In genomic region chr1:234535208-234535607, GRCh38 we compare ENCODE assay signal across 11 cellular contexts. TPM values are rescaled to one million over a fixed set of nuclear protein-coding genes. Genes with fewer than 3 reads are reported as not detected.
DNase-seq lines count a peak whose midpoint lies in the region; ATAC-seq and TF ChIP-seq lines count a peak whose summit lies in the region.
"Had no signal": no experiment of that assay in that cellular context is flagged by ENCODE, and none has a peak within 500 bp of the region (broad histone marks: within the 10 kb centered on the region; RNA-seq: fewer than 3 reads in every experiment).

No MANE protein-coding gene starts in this region.

- no peak overlapping the region for H3K9ac ChIP-seq in neural progenitor cell

- peak overlapping the region; percentile 98 for H3K27ac ChIP-seq in VCaP
- H3K27ac ChIP-seq in dorsolateral prefrontal cortex, result peak overlapping the region; percentile 81 to 99 (median 95)
- no peak overlapping the region for H3K27ac ChIP-seq in neural progenitor cell
- peak overlapping the region; percentile 98 to 99 for H3K27ac ChIP-seq in tibial artery

- peaks cover 92% of the 10 kb centered on the region for H3K4me1 Mint-ChIP-seq in neural progenitor cell

- H3K4me1 ChIP-seq in neural progenitor cell, result peaks cover 40% of the 10 kb centered on the region
- peaks cover 16 to 99% (median 88%) of the 10 kb centered on the region in 4 donors for H3K4me1 ChIP-seq in tibial artery

- intact Hi-C loops in dorsolateral prefrontal cortex (cut with DNase I), result loop anchor here in 1 of 2 donors (1.0 kb wide), 1 partner anchor 36 kb away; no protein-coding TSS in a partner anchor
- intact Hi-C loops in tibial artery (cut with DNase I; ENCODE audit: low total_unique reads), result loop anchor here (5.0 to 10.0 kb wide), 2 partner anchors 33 to 450 kb away; no protein-coding TSS in a partner anchor

- H3K9me3 ChIP-seq in neural progenitor cell (ENCODE audit: low read depth), result no peaks in the 10 kb centered on the region
- H3K9me3 ChIP-seq in tibial artery, result no peaks in the 10 kb centered on the region

- peak overlapping the region; percentile 80 for H3K27ac Mint-ChIP-seq in neural progenitor cell
- H3K27ac Mint-ChIP-seq: activated naive CD8-positive, alpha-beta T cell treated with anti-CD3 and anti-CD28 coated beads for 36 hours; stimulated activated memory B cell treated with anti-CD40 and anti-IgM and Interleukin-4, amounts not matched to agents 10 μg/mL and 1 μg/mL and 100 μg/mL, for 72 hours had no signal

- no peaks in the 10 kb centered on the region for H3K79me2 ChIP-seq in neural progenitor cell (ENCODE audit: low read depth)

- H3F3A ChIP-seq in neural progenitor cell (ENCODE audit: low read depth), result peaks cover 24% of the 10 kb centered on the region

- H2AFZ ChIP-seq in neural progenitor cell (replicated peaks), result no peak overlapping the region

- ATAC-seq in GM18511 (IDR thresholded peaks at IDR 0.05; ENCODE audit: unreplicated experiment), result no peak
- ATAC-seq: stimulated activated memory B cell treated with anti-CD40 and anti-IgM and Interleukin-4, amounts not matched to agents 10 μg/mL and 1 μg/mL and 100 μg/mL, for 72 hours had no signal

- H3K36me3 ChIP-seq in neural progenitor cell (no peaks in the 10 kb centered on the region), tibial artery (no peaks in the 10 kb centered on the region)

- TF ChIP-seq CTCF in VCaP (conservative IDR thresholded peaks at IDR 0.05) (no peak), dorsolateral prefrontal cortex (IDR thresholded peaks at IDR 0.05 in 54 of 56, conservative IDR thresholded peaks at IDR 0.05 in 2 of 56; ENCODE audit: low read depth in 1 of 56, partially characterized antibody in 56 of 56) (no peak), neural progenitor cell (IDR thresholded peaks at IDR 0.05) (no peak), tibial artery (IDR thresholded peaks at IDR 0.05) (no peak)

- H3K4me3 ChIP-seq in dorsolateral prefrontal cortex (no peak overlapping the region), neural progenitor cell (no peak overlapping the region), tibial artery (no peak overlapping the region)

- H3K4me2 ChIP-seq in neural progenitor cell, result no peak overlapping the region

- H3K27me3 ChIP-seq in dorsolateral prefrontal cortex (no peaks in the 10 kb centered on the region), neural progenitor cell (no peaks in the 10 kb centered on the region), tibial artery (no peaks in the 10 kb centered on the region)

- DNase-seq in dorsolateral prefrontal cortex (no peak), neural progenitor cell (ENCODE audit: low spot score) (no peak), tibial artery (no peak), D341Med (ENCODE audit: low spot score) (no peak), AML-193 (lab: John Stamatoyannopoulos, UW) (no peak)
- DNase-seq: activated naive CD8-positive, alpha-beta T cell treated with anti-CD3 and anti-CD28 coated beads for 36 hours; NCI-H510A treated with DMSO at 0.1 percent for 48 hours; stimulated activated CD4-positive, alpha-beta T cell treated with anti-CD3 and anti-CD28 coated beads, Interleukin-2, amount 100 ng/mL, for 48 hours had no signal

- H3K9me3 Mint-ChIP-seq in neural progenitor cell, result no peaks in the 10 kb centered on the region
- H3K9me3 Mint-ChIP-seq: activated naive CD8-positive, alpha-beta T cell treated with anti-CD3 and anti-CD28 coated beads for 36 hours; stimulated activated memory B cell treated with anti-CD40 and anti-IgM and Interleukin-4, amounts not matched to agents 10 μg/mL and 1 μg/mL and 100 μg/mL, for 72 hours had no signal

- H3K4me3 Mint-ChIP-seq in neural progenitor cell, result no peak overlapping the region
- H3K4me3 Mint-ChIP-seq: activated naive CD8-positive, alpha-beta T cell treated with anti-CD3 and anti-CD28 coated beads for 36 hours; stimulated activated memory B cell treated with anti-CD40 and anti-IgM and Interleukin-4, amounts not matched to agents 10 μg/mL and 1 μg/mL and 100 μg/mL, for 72 hours had no signal

- H3K27me3 Mint-ChIP-seq in neural progenitor cell (ENCODE audit: insufficient read depth, low read depth), result peaks cover 15% of the 10 kb centered on the region
- H3K27me3 Mint-ChIP-seq: activated naive CD8-positive, alpha-beta T cell treated with anti-CD3 and anti-CD28 coated beads for 36 hours; stimulated activated memory B cell treated with anti-CD40 and anti-IgM and Interleukin-4, amounts not matched to agents 10 μg/mL and 1 μg/mL and 100 μg/mL, for 72 hours had no signal

- H3K36me3 Mint-ChIP-seq in neural progenitor cell, result no peaks in the 10 kb centered on the region
- H3K36me3 Mint-ChIP-seq: activated naive CD8-positive, alpha-beta T cell treated with anti-CD3 and anti-CD28 coated beads for 36 hours; stimulated activated memory B cell treated with anti-CD40 and anti-IgM and Interleukin-4, amounts not matched to agents 10 μg/mL and 1 μg/mL and 100 μg/mL, for 72 hours had no signal

- peaks cover 6% of the 10 kb centered on the region for H4K20me1 ChIP-seq in neural progenitor cell (ENCODE audit: low read depth)

RNA-seq across cellular contexts. Expression of gene TARBP1, which starts 56.2 kb away (rescaled TPM):
- total RNA-seq in dorsolateral prefrontal cortex (100 to 1,000 TPM in 34 of 120 experiments, 10 to 100 TPM in 86; 27.7 to 158 (median 75.1) TPM), neural progenitor cell (ENCODE audit: low replicate concordance) (60.1 and 99.0 TPM in 2 replicates)
